ENCODE assay signal across 8 cellular contexts in genomic region chr5:151740336-151740942, GRCh38. TPM values are rescaled to one million over a fixed set of nuclear protein-coding genes. Genes with fewer than 3 reads are reported as not detected.
DNase-seq lines count a peak whose midpoint lies in the region; ATAC-seq and TF ChIP-seq lines count a peak whose summit lies in the region.

No MANE protein-coding gene starts in this region.

- peak overlapping the region in 3 of 5 experiments; percentile 16 to 78 (median 54) for H3K4me3 Mint-ChIP-seq in brain

- no peaks in the 10 kb centered on the region for H3K27me3 Mint-ChIP-seq in brain

- peaks cover 13% of the 10 kb centered on the region for H3K4me1 ChIP-seq in iPS-18a (ENCODE audit: control insufficient read depth, low read depth, low read length)

- TF ChIP-seq CTCF in brain (conservative IDR thresholded peaks at IDR 0.05) = peak; percentile 95 to 97

- intact Hi-C loops in sciatic nerve (cut with DNase I) = loop anchor here (2.0 to 10.0 kb wide), 2 partner anchors 82 to 296 kb away; partner anchors contain the start of gene SLC36A1

- peak; percentile 83 for DNase-seq in ELF-1 (ENCODE audit: low read depth, low spot score)
- peak; percentile 33 for DNase-seq in HuH-7.5 (ENCODE audit: low spot score)
- peak in 4 of 5 donors; percentile 8 to 56 (median 28) for DNase-seq in T-helper 1 cell
- peak; percentile 75 for DNase-seq in sciatic nerve (ENCODE audit: low spot score)
- DNase-seq in middle frontal gyrus (ENCODE audit: extremely low spot score, low spot score) = no peak

- H3K4me3 ChIP-seq in iPS-18a (ENCODE audit: low read length) = peak overlapping the region; percentile 19

- H3K27ac Mint-ChIP-seq in brain = peak overlapping the region in 4 of 5 experiments; percentile 42 to 95 (median 86)

- no peaks in the 10 kb centered on the region for H3K9me3 ChIP-seq in iPS-18a (ENCODE audit: control insufficient read depth, low read depth, low read length)

- H3K27ac ChIP-seq in iPS-18a (ENCODE audit: low read length) = no peak overlapping the region

- no peaks in the 10 kb centered on the region for H3K9me3 Mint-ChIP-seq in brain

- peak overlapping the region; percentile 48 for H3K9ac ChIP-seq in iPS-18a (ENCODE audit: low read length)

- peaks cover 22% of the 10 kb centered on the region for H3K4me1 Mint-ChIP-seq in brain

- peaks cover 13% of the 10 kb centered on the region for H3K36me3 Mint-ChIP-seq in brain

- peak; percentile 78 for ATAC-seq in GM21515 (IDR thresholded peaks at IDR 0.05; ENCODE audit: unreplicated experiment)
- ATAC-seq in sciatic nerve = peak; percentile 87

- H3K36me3 ChIP-seq in iPS-18a (ENCODE audit: control insufficient read depth, low read depth, low read length) = peaks cover 8% of the 10 kb centered on the region

- no peaks in the 10 kb centered on the region for H3K27me3 ChIP-seq in iPS-18a (ENCODE audit: control insufficient read depth, insufficient read depth, low read length)

RNA-seq across cellular contexts. Expression of gene ATOX1, which starts 18.0 kb away (rescaled TPM):
- 168 TPM for polyA plus RNA-seq in brain (ENCODE audit: insufficient read depth, low read depth, low replicate concordance)
- 47.3 TPM for total RNA-seq in sciatic nerve

RNA-seq across cellular contexts. Expression of gene G3BP1, which starts 31.3 kb away (rescaled TPM):
- polyA plus RNA-seq in brain (ENCODE audit: insufficient read depth, low read depth, low replicate concordance) = 65.2 TPM
- 151 TPM for total RNA-seq in sciatic nerve

RNA-seq across cellular contexts. Expression of gene SPARC, which starts 53.7 kb away (rescaled TPM):
- 920 TPM for polyA plus RNA-seq in brain (ENCODE audit: insufficient read depth, low read depth, low replicate concordance)
- total RNA-seq in sciatic nerve = 3,484 TPM
